ENCODE assay signal across 11 cellular contexts in genomic region chr21:10272216-10272615, GRCh38.
A peak's percentile ranks its signal among the peaks of the same experiment; 100 is the strongest.
DNase-seq lines count a peak whose midpoint lies in the region; ATAC-seq and TF ChIP-seq lines count a peak whose summit lies in the region.
"Had no signal": no experiment of that assay in that cellular context is flagged by ENCODE, and none has a peak within 500 bp of the region (broad histone marks: within the 10 kb centered on the region; RNA-seq: fewer than 3 reads in every experiment).

No MANE protein-coding gene starts in this region.

- DNase-seq in GM10248 (ENCODE audit: extremely low spot score) (peak; percentile 0), astrocyte of the hippocampus (ENCODE audit: low read depth, low spot score) (peak; percentile 0), medulla oblongata (ENCODE audit: extremely low spot score) (peak; percentile 56), AG08396 (ENCODE audit: low spot score) (no peak), DMS79 (lab: John Stamatoyannopoulos, UW) (no peak)
- DNase-seq: islet precursor cell, NCI-H1092, nucleus accumbens had no signal

- CTCF ChIA-PET in GM10248 (lab: Yijun Ruan, JAX): no interaction called here

- ATAC-seq in HG02798 (IDR thresholded peaks at IDR 0.05; ENCODE audit: poor library complexity, unreplicated experiment) (peak; percentile 71), HG03521 (IDR thresholded peaks at IDR 0.05; ENCODE audit: unreplicated experiment) (no peak), GM18519 (IDR thresholded peaks at IDR 0.05; ENCODE audit: low FRiP score, unreplicated experiment) (no peak)

- no peak for TF ChIP-seq CTCF in GM10248 (IDR thresholded peaks at IDR 0.05; ENCODE audit: control extremely low read depth, extremely low read depth, low read depth, missing control alignments)

- POLR2A ChIA-PET in GM10248 (lab: Yijun Ruan, JAX): no interaction called here

Comparison
In these comparisons a context has a peak if more than half of its experiments do, and no peak if none do; other contexts are left out.
1. DNase-seq: peak in GM10248 (single experiment), astrocyte of the hippocampus (single experiment) and medulla oblongata (single experiment); none in AG08396 (single experiment) and DMS79 (single experiment).